In the genomic region with DNA sequence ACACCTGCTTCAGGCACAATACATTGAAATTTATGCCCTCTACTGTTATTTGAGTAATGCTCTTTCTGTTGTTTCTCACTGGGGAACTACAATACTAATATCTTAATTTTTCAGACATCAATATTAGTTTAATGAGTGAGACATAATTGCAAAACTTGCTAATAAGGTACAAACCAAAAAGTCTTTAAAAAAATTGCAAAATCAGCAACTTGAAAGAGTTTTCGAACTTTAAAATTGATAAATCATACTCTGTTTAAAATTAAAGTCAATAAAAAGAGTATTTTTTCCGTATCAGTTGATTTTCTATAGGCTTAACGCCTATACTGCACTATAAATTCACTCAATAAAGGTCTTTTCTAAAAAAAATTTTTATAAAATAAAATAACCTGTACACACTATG, we compare ENCODE assay signal across 33 cellular contexts.
"Had no signal": no experiment of that assay in that cellular context is flagged by ENCODE, and none has a peak within 500 bp of the region (broad histone marks: within the 10 kb centered on the region; RNA-seq: fewer than 3 reads in every experiment).

No MANE protein-coding gene starts in this region.

- DNase-seq: Kasumi-1, MG63, MM.1S, MV-4-11, NCI-H1048, NCI-H1092, NCI-H1092 treated with DMSO at 0.1 percent for 48 hours, NCI-H1105, NCI-H1105 treated with DMSO at 0.1 percent for 48 hours, NCI-H1417, NCI-H1417 treated with DMSO at 0.1 percent for 48 hours, NCI-H1436, NCI-H1436 treated with DMSO at 0.1 percent for 48 hours, NCI-H146, NCI-H1694, NCI-H1694 treated with DMSO at 0.1 percent for 48 hours, NCI-H187, NCI-H187 treated with DMSO at 0.1 percent for 48 hours, NCI-H1930, NCI-H2029, NCI-H2029 treated with DMSO at 0.1 percent for 48 hours, NCI-H2081, NCI-H2081 treated with DMSO at 0.1 percent for 48 hours, NCI-H2107, NCI-H2171, NCI-H2227 treated with DMSO at 0.1 percent for 48 hours, NCI-H345, NCI-H446, NCI-H446 treated with DMSO at 0.1 percent for 48 hours, NCI-H510A, NCI-H510A treated with DMSO at 0.1 percent for 48 hours, NCI-H524, NCI-H524 treated with DMSO at 0.1 percent for 48 hours had no signal

- H3K9me3 ChIP-seq: MG63 had no signal

- H3K27me3 ChIP-seq: MG63 had no signal

- H3K36me3 ChIP-seq: MG63 had no signal

- H3K4me3 ChIP-seq: MG63 had no signal
